ENCODE assay signal across 21 cellular contexts in the genomic region with DNA sequence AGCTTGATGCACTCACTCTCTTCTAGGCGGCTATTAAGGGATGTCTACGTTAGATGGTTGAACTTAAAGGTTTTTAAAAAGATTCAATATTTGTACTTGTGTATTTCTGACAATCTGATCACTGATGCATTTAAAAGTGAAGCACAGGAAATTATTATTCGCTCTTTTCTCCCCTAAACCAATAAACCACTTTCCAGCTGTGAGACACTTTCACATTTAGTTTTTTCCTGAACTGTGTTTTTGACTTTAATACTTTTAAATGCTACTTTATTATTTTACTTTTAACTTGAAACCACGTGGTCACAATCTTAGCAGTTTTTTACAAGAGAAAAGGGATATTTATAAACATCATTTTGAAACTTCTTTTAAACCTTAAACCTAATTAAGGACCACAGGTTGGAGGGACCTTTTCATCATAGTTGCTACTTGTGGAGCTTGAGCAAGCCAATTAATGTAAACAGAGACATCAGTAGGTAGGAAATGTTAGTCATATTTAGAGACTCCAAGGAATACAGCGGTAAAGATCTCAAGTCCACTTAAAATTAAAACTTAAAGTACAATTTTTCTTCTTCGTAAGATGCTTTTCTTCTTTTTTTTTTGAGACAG. TPM values are rescaled to one million over a fixed set of nuclear protein-coding genes. Genes with fewer than 3 reads are reported as not detected.
DNase-seq lines count a peak whose midpoint lies in the region; ATAC-seq, FAIRE-seq and TF ChIP-seq lines count a peak whose summit lies in the region.
"Had no signal": no experiment of that assay in that cellular context is flagged by ENCODE, and none has a peak within 500 bp of the region (broad histone marks: within the 10 kb centered on the region; RNA-seq: fewer than 3 reads in every experiment).

No MANE protein-coding gene starts in this region.

- TF ChIP-seq POLR2A in GM12892 (IDR thresholded peaks at IDR 0.05; ENCODE audit: low read depth, low read length) = no peak

- FAIRE-seq in GM12892 (lab: Jason Lieb, UNC) = peak; percentile 21
- FAIRE-seq: A204.1 had no signal

- CTCF ChIA-PET in activated CD4-positive, alpha-beta T cell treated with anti-CD3 and anti-CD28 coated beads, Interleukin-2, amount 10 ng/mL, durations not matched to agents 7 days and 5 days (lab: Charles Lee) = interaction anchor here (1.1 to 1.5 kb wide), 2 partner anchors 16 to 20 kb away, joined by 3 read pairs; no protein-coding TSS in a partner anchor

- H3K4me1 Mint-ChIP-seq in activated CD4-positive, alpha-beta T cell treated with anti-CD3 and anti-CD28 coated beads, Interleukin-2, amount 10 ng/mL, durations not matched to agents 7 days and 5 days = peaks cover 39% of the 10 kb centered on the region
- H3K4me1 Mint-ChIP-seq in activated naive CD8-positive, alpha-beta T cell treated with anti-CD3 and anti-CD28 coated beads, Interleukin-2, amount 50 U/mL, for 24 hours = peaks cover 44% of the 10 kb centered on the region
- peaks cover 20 to 30% of the 10 kb centered on the region in 2 donors for H3K4me1 Mint-ChIP-seq in natural killer cell treated with Interleukin-12 subunit alpha and Interleukin-12 subunit beta and Interleukin-15 and Interleukin-18, amount 100 ng/mL, for 72 hours (ENCODE audit: low read depth in 2 of 2)

- H3K27ac Mint-ChIP-seq in activated CD4-positive, alpha-beta T cell treated with anti-CD3 and anti-CD28 coated beads, Interleukin-2, amount 10 ng/mL, durations not matched to agents 7 days and 5 days = peak overlapping the region; percentile 58
- H3K27ac Mint-ChIP-seq in activated naive CD8-positive, alpha-beta T cell treated with anti-CD3 and anti-CD28 coated beads, Interleukin-2, amount 50 U/mL, for 24 hours = peak overlapping the region; percentile 2
- H3K27ac Mint-ChIP-seq in natural killer cell treated with Interleukin-12 subunit alpha and Interleukin-12 subunit beta and Interleukin-15 and Interleukin-18, amount 100 ng/mL, for 72 hours = peak overlapping the region; percentile 50 to 69

- no peak for DNase-seq in activated CD4-positive, alpha-beta T cell treated with anti-CD3 and anti-CD28 coated beads, Interleukin-2, amount 10 ng/mL, durations not matched to agents 7 days and 5 days
- no peak for DNase-seq in activated CD4-positive, alpha-beta T cell treated with anti-CD3 and anti-CD28 coated beads, Interleukin-2, amount 50 U/mL, for 1 hour
- no peak for DNase-seq in GM12892 (ENCODE audit: insufficient read length)
- no peak for DNase-seq in activated naive CD8-positive, alpha-beta T cell treated with anti-CD3 and anti-CD28 coated beads, Interleukin-2, amount 50 U/mL, for 24 hours
- DNase-seq in natural killer cell treated with Interleukin-12 subunit alpha and Interleukin-12 subunit beta and Interleukin-15 and Interleukin-18, amount 100 ng/mL, for 72 hours (ENCODE audit: low spot score) = no peak
- DNase-seq in SW 1271 (lab: John Stamatoyannopoulos, UW) = no peak
- no peak for DNase-seq in ecto neural progenitor cell (ENCODE audit: low spot score)
- no peak for DNase-seq in NCI-H1436 (lab: John Stamatoyannopoulos, UW)
- DNase-seq: activated effector memory CD4-positive, alpha-beta T cell treated with anti-CD3 and anti-CD28 coated beads, Interleukin-2, amount 50 U/mL, for 16 hours; anterior cingulate cortex; HCEC 1CT; head of caudate nucleus; KG1; naive B cell; NCI-H146; NCI-H2171 treated with DMSO at 0.1 percent for 48 hours; NCI-H69; stimulated activated CD4-positive, alpha-beta T cell treated with anti-CD3 and anti-CD28 coated beads, Interleukin-4, amount 100 ng/mL, for 24 hours; trophoblast cell had no signal

- no peaks in the 10 kb centered on the region for H3K27me3 Mint-ChIP-seq in activated CD4-positive, alpha-beta T cell treated with anti-CD3 and anti-CD28 coated beads, Interleukin-2, amount 10 ng/mL, durations not matched to agents 7 days and 5 days
- no peaks in the 10 kb centered on the region for H3K27me3 Mint-ChIP-seq in activated naive CD8-positive, alpha-beta T cell treated with anti-CD3 and anti-CD28 coated beads, Interleukin-2, amount 50 U/mL, for 24 hours
- no peaks in the 10 kb centered on the region for H3K27me3 Mint-ChIP-seq in natural killer cell treated with Interleukin-12 subunit alpha and Interleukin-12 subunit beta and Interleukin-15 and Interleukin-18, amount 100 ng/mL, for 72 hours
- H3K27me3 Mint-ChIP-seq: naive B cell had no signal

- ATAC-seq in activated naive CD8-positive, alpha-beta T cell treated with anti-CD3 and anti-CD28 coated beads, Interleukin-2, amount 50 U/mL, for 24 hours = no peak
- ATAC-seq in natural killer cell treated with Interleukin-12 subunit alpha and Interleukin-12 subunit beta and Interleukin-15 and Interleukin-18, amount 100 ng/mL, for 72 hours = no peak
- ATAC-seq: activated CD4-positive, CD25-positive, alpha-beta regulatory T cell treated with anti-CD3 and anti-CD28 coated beads, Interleukin-2, amount 50 U/mL, for 24 hours had no signal

- POLR2A ChIA-PET in activated CD4-positive, alpha-beta T cell treated with anti-CD3 and anti-CD28 coated beads, Interleukin-2, amount 10 ng/mL, durations not matched to agents 7 days and 5 days (lab: Charles Lee) = interaction anchor here (0.5 to 0.6 kb wide), 2 partner anchors 41 to 1498 kb away, joined by 3 read pairs; a partner anchor contains a TSS

- peaks cover 61% of the 10 kb centered on the region for H3K36me3 Mint-ChIP-seq in activated CD4-positive, alpha-beta T cell treated with anti-CD3 and anti-CD28 coated beads, Interleukin-2, amount 10 ng/mL, durations not matched to agents 7 days and 5 days (ENCODE audit: low read depth)
- peaks cover 65% of the 10 kb centered on the region for H3K36me3 Mint-ChIP-seq in activated naive CD8-positive, alpha-beta T cell treated with anti-CD3 and anti-CD28 coated beads, Interleukin-2, amount 50 U/mL, for 24 hours (ENCODE audit: low read depth)
- peaks cover 27% of the 10 kb centered on the region for H3K36me3 Mint-ChIP-seq in natural killer cell treated with Interleukin-12 subunit alpha and Interleukin-12 subunit beta and Interleukin-15 and Interleukin-18, amount 100 ng/mL, for 72 hours

- no peaks in the 10 kb centered on the region for H3K9me3 Mint-ChIP-seq in activated CD4-positive, alpha-beta T cell treated with anti-CD3 and anti-CD28 coated beads, Interleukin-2, amount 10 ng/mL, durations not matched to agents 7 days and 5 days
- H3K9me3 Mint-ChIP-seq in activated naive CD8-positive, alpha-beta T cell treated with anti-CD3 and anti-CD28 coated beads, Interleukin-2, amount 50 U/mL, for 24 hours = no peaks in the 10 kb centered on the region
- no peaks in the 10 kb centered on the region for H3K9me3 Mint-ChIP-seq in natural killer cell treated with Interleukin-12 subunit alpha and Interleukin-12 subunit beta and Interleukin-15 and Interleukin-18, amount 100 ng/mL, for 72 hours
- H3K9me3 Mint-ChIP-seq: naive B cell had no signal

- no peak overlapping the region for H3K4me3 Mint-ChIP-seq in activated CD4-positive, alpha-beta T cell treated with anti-CD3 and anti-CD28 coated beads, Interleukin-2, amount 10 ng/mL, durations not matched to agents 7 days and 5 days
- H3K4me3 Mint-ChIP-seq in activated naive CD8-positive, alpha-beta T cell treated with anti-CD3 and anti-CD28 coated beads, Interleukin-2, amount 50 U/mL, for 24 hours = no peak overlapping the region
- no peak overlapping the region for H3K4me3 Mint-ChIP-seq in natural killer cell treated with Interleukin-12 subunit alpha and Interleukin-12 subunit beta and Interleukin-15 and Interleukin-18, amount 100 ng/mL, for 72 hours

RNA-seq across cellular contexts. Expression of a gene that starts 9.2 kb away (rescaled TPM):
- 10 to 100 TPM; 67.7 to 74.2 TPM for total RNA-seq in activated CD4-positive, alpha-beta T cell treated with anti-CD3 and anti-CD28 coated beads, Interleukin-2, amount 10 ng/mL, durations not matched to agents 7 days and 5 days
- 50.6 TPM for polyA plus RNA-seq in GM12892 (2012; ENCODE audit: missing spikeins)
- total RNA-seq in natural killer cell treated with Interleukin-12 subunit alpha and Interleukin-12 subunit beta and Interleukin-15 and Interleukin-18, amount 100 ng/mL, for 72 hours = 100 to 1,000 TPM in 1 of 2 donors, 10 to 100 TPM in 1; 87.7 to 103 TPM

Comparison
In these comparisons a context has a peak if more than half of its experiments do, and no peak if none do; other contexts are left out.
1. H3K27ac Mint-ChIP-seq: peak in every context shown above with its lines; median percentile 60 in natural killer cell treated with Interleukin-12 subunit alpha and Interleukin-12 subunit beta and Interleukin-15 and Interleukin-18, amount 100 ng/mL, for 72 hours; 58 in activated CD4-positive, alpha-beta T cell treated with anti-CD3 and anti-CD28 coated beads, Interleukin-2, amount 10 ng/mL, durations not matched to agents 7 days and 5 days; 2 in activated naive CD8-positive, alpha-beta T cell treated with anti-CD3 and anti-CD28 coated beads, Interleukin-2, amount 50 U/mL, for 24 hours.